ENCODE assay signal across 7 cellular contexts in genomic region chr2:138698428-138698827, GRCh38.
"Had no signal": no experiment of that assay in that cellular context is flagged by ENCODE, and none has a peak within 500 bp of the region (broad histone marks: within the 10 kb centered on the region; RNA-seq: fewer than 3 reads in every experiment).

No MANE protein-coding gene starts in this region.

- H3K4me3 Mint-ChIP-seq: H9, HFFc6 had no signal

- H2AFZ ChIP-seq: GM23248 had no signal

- H3K9me3 Mint-ChIP-seq: H9, HFFc6 had no signal

- DNase-seq: GM23248, H9, HCEC 1CT, HFFc6, IMR-90 had no signal

- H3K4me3 ChIP-seq: GM23248, K562 had no signal

- H3K27ac Mint-ChIP-seq: HFFc6 had no signal

- H3K27ac ChIP-seq: GM23248, HL-60 had no signal

- H3K9ac ChIP-seq: GM23248 had no signal

- ATAC-seq: K562 had no signal
